Comparison of ENCODE assay signal across 8 cellular contexts in genomic region chr1:209190591-209191241, GRCh38.
DNase-seq lines count a peak whose midpoint lies in the region; ATAC-seq and TF ChIP-seq lines count a peak whose summit lies in the region.

No MANE protein-coding gene starts in this region.

- intact Hi-C loops in A673 (cut with micrococcal nuclease; ENCODE audit: unreplicated experiment) (no loop called here), HCT116 (cut with micrococcal nuclease) (loop anchor here (1.0 kb wide), 1 partner anchor 538 kb away; no protein-coding TSS in a partner anchor)

- H4K20me1 ChIP-seq in HCT116 (ENCODE audit: insufficient read depth): no peaks in the 10 kb centered on the region
- no peaks in the 10 kb centered on the region for H4K20me1 ChIP-seq in MM.1S (ENCODE audit: insufficient read depth, low read length)
- H4K20me1 ChIP-seq in SU-DHL-6 (ENCODE audit: low read depth, low read length): no peaks in the 10 kb centered on the region
- H4K20me1 ChIP-seq in smooth muscle cell (ENCODE audit: low read depth): no peaks in the 10 kb centered on the region

- H3K9me3 Mint-ChIP-seq in T-cell: peaks cover 7 to 17% (median 11%) of the 10 kb centered on the region in 3 donors

- H3K4me3 ChIP-seq in A673 (ENCODE audit: low read depth, low read length, poor library complexity, severe bottlenecking) (no peak overlapping the region), HCT116 (replicated peaks in 1 of 2; ENCODE audit: low read depth in 1 of 2, low read length in 2 of 2) (no peak overlapping the region), MM.1S (ENCODE audit: low read length) (no peak overlapping the region), SU-DHL-6 (ENCODE audit: insufficient read depth, low read length, poor library complexity, severe bottlenecking) (no peak overlapping the region), smooth muscle cell (no peak overlapping the region)

- no peaks in the 10 kb centered on the region for H3K36me3 Mint-ChIP-seq in T-cell

- H3K4me3 Mint-ChIP-seq in T-cell: no peak overlapping the region

- no peaks in the 10 kb centered on the region for H3K79me2 ChIP-seq in HCT116 (ENCODE audit: insufficient read depth, low read length)
- H3K79me2 ChIP-seq in MM.1S (ENCODE audit: low read length): no peaks in the 10 kb centered on the region
- no peaks in the 10 kb centered on the region for H3K79me2 ChIP-seq in SU-DHL-6 (ENCODE audit: insufficient read depth, low read length)
- no peaks in the 10 kb centered on the region for H3K79me2 ChIP-seq in smooth muscle cell (ENCODE audit: low read depth)

- WGBS in smooth muscle cell (ENCODE audit: low lambda C conversion rate): 7% methylated on average over 12 of the region's 12 CpGs

- H3K27ac ChIP-seq in A673 (ENCODE audit: low read depth, low read length, poor library complexity, severe bottlenecking) (no peak overlapping the region), HCT116 (ENCODE audit: low read depth, low read length) (no peak overlapping the region), MM.1S (ENCODE audit: low read length) (no peak overlapping the region), SU-DHL-6 (ENCODE audit: low read depth, low read length) (no peak overlapping the region), smooth muscle cell (ENCODE audit: low read depth) (peak overlapping the region; percentile 82)

- no peaks in the 10 kb centered on the region for H3F3A ChIP-seq in MM.1S (ENCODE audit: insufficient read depth, low read length)
- H3F3A ChIP-seq in SU-DHL-6 (ENCODE audit: insufficient read depth): no peaks in the 10 kb centered on the region
- no peaks in the 10 kb centered on the region for H3F3A ChIP-seq in smooth muscle cell (ENCODE audit: low read depth)

- ATAC-seq in HCT116 (peak; percentile 100), T-cell (replicated peaks in 1 of 4) (no peak)

- H3K9ac ChIP-seq in HCT116 (ENCODE audit: low read length): no peak overlapping the region
- no peak overlapping the region for H3K9ac ChIP-seq in MM.1S (ENCODE audit: low read length)
- H3K9ac ChIP-seq in SU-DHL-6 (ENCODE audit: low read length): no peak overlapping the region
- H3K9ac ChIP-seq in smooth muscle cell (ENCODE audit: low read depth): peak overlapping the region; percentile 44

- H3K27ac Mint-ChIP-seq in T-cell: no peak overlapping the region

- H3K9me2 ChIP-seq in HCT116 (ENCODE audit: insufficient read depth) (no peaks in the 10 kb centered on the region), MM.1S (replicated peaks; ENCODE audit: insufficient read depth, low read length) (no peaks in the 10 kb centered on the region), SU-DHL-6 (replicated peaks; ENCODE audit: insufficient read depth, low read length) (no peaks in the 10 kb centered on the region)

- DNase-seq in A673 (ENCODE audit: low spot score) (peak; percentile 84), GM10266 (ENCODE audit: extremely low spot score) (peak; percentile 72), HCT116 (ENCODE audit: low read depth, low spot score) (peak; percentile 33), MM.1S (peak; percentile 62), germinal center (ENCODE audit: low spot score) (peak; percentile 12), smooth muscle cell (lab: John Stamatoyannopoulos, UW; ENCODE audit: unreplicated experiment) (no peak), T-cell (no peak)

- BruUV-seq in A673 (replicated peaks; lab: Mats Ljungman, UMichigan) (no TSS peak), HCT116 (replicated peaks; lab: Mats Ljungman, UMichigan) (no TSS peak)

- POLR2A ChIA-PET in A673 (lab: Charles Lee; ENCODE audit: low non-redundant PET): no interaction called here
- POLR2A ChIA-PET in HCT116 (lab: Charles Lee): no interaction called here
- POLR2A ChIA-PET in T-cell (lab: Charles Lee): no interaction called here

- peaks cover 3% of the 10 kb centered on the region for H3K9me3 ChIP-seq in A673 (ENCODE audit: low read depth, low read length, poor library complexity, severe bottlenecking)
- peaks cover 0 to under 1% of the 10 kb centered on the region in 2 experiments; a peak in 1 of 4 replicates for H3K9me3 ChIP-seq in HCT116 (ENCODE audit: control insufficient read depth in 1 of 2, insufficient read depth in 1 of 2, low read depth in 1 of 2, low read length in 2 of 2)
- no peaks in the 10 kb centered on the region for H3K9me3 ChIP-seq in MM.1S (replicated peaks; ENCODE audit: insufficient read depth, low read length)
- peaks cover 4% of the 10 kb centered on the region; the same call in 1 of the 2 replicates for H3K9me3 ChIP-seq in SU-DHL-6 (ENCODE audit: insufficient read depth, low read length)
- H3K9me3 ChIP-seq in smooth muscle cell (replicated peaks; ENCODE audit: low read depth): no peaks in the 10 kb centered on the region

- peak; percentile 95 for TF ChIP-seq CTCF in A673 (conservative IDR thresholded peaks at IDR 0.05; ENCODE audit: low read depth, low read length)
- TF ChIP-seq CTCF in GM10266 (IDR thresholded peaks at IDR 0.05; ENCODE audit: control insufficient read depth, insufficient read depth, low read depth, missing control alignments): peak; percentile 69
- peak; percentile 74 to 84 (median 84) for TF ChIP-seq CTCF in HCT116 (IDR thresholded peaks at IDR 0.05 in 2 of 3, conservative IDR thresholded peaks at IDR 0.05 in 1 of 3; ENCODE audit: borderline replicate concordance in 1 of 3, insufficient read depth in 1 of 3, low read depth in 2 of 3, low read length in 2 of 3)
- peak; percentile 83 for TF ChIP-seq CTCF in MM.1S (IDR thresholded peaks at IDR 0.05; ENCODE audit: low read length)
- TF ChIP-seq CTCF in SU-DHL-6 (IDR thresholded peaks at IDR 0.05; ENCODE audit: insufficient read depth, low read length, poor library complexity, severe bottlenecking): peak; percentile 53
- TF ChIP-seq CTCF in smooth muscle cell (IDR thresholded peaks at IDR 0.05; ENCODE audit: borderline replicate concordance, insufficient read depth, poor library complexity, severe bottlenecking): peak; percentile 85

- H3K27me3 Mint-ChIP-seq in T-cell: peaks cover 4 to 7% of the 10 kb centered on the region in 2 donors

- RAD21 ChIA-PET in HCT116 (lab: Charles Lee; ENCODE audit: low non-redundant PET in 1 of 2, low total read pairs in 2 of 2, uncharacterized antibody in 2 of 2, unreplicated experiment in 2 of 2): interaction anchor here in 1 of 2 experiments (0.7 kb wide), 1 partner anchor 20 kb away, joined by 3 read pairs; no protein-coding TSS in a partner anchor

- peak; percentile 71 for TF ChIP-seq RAD21 in HCT116 (IDR thresholded peaks at IDR 0.05; ENCODE audit: low read depth)

- H3K27me3 ChIP-seq in A673 (replicated peaks; ENCODE audit: insufficient read depth, low read depth, low read length, poor library complexity): no peaks in the 10 kb centered on the region
- H3K27me3 ChIP-seq in HCT116 (ENCODE audit: insufficient read depth, low read length): no peaks in the 10 kb centered on the region
- no peaks in the 10 kb centered on the region for H3K27me3 ChIP-seq in MM.1S (replicated peaks; ENCODE audit: insufficient read depth, low read length)
- no peaks in the 10 kb centered on the region for H3K27me3 ChIP-seq in SU-DHL-6 (ENCODE audit: low read length)
- no peaks in the 10 kb centered on the region for H3K27me3 ChIP-seq in smooth muscle cell (ENCODE audit: low read depth)

- CTCF ChIA-PET in A673 (lab: Charles Lee) (interaction anchor here (1.1 kb wide), 1 partner anchor 113 kb away, joined by 3 read pairs; no protein-coding TSS in a partner anchor), HCT116 (lab: Charles Lee) (no interaction called here), T-cell (lab: Charles Lee) (interaction anchor here in 1 of 2 donors (0.7 kb wide), 1 partner anchor 1085 kb away, joined by 3 read pairs; no protein-coding TSS in a partner anchor)

- TF ChIP-seq POLR2A in HCT116 (IDR thresholded peaks at IDR 0.05; ENCODE audit: borderline replicate concordance, extremely low read depth, insufficient read depth, insufficient read length): no peak

- no peaks in the 10 kb centered on the region for H3K4me1 Mint-ChIP-seq in T-cell

- H2AFZ ChIP-seq in HCT116 (ENCODE audit: low read depth, low read length, poor library complexity, severe bottlenecking) (no peak overlapping the region), MM.1S (ENCODE audit: low read length) (peak overlapping the region; percentile 18; the same call in 1 of the 2 replicates), SU-DHL-6 (ENCODE audit: low read depth, low read length, severe bottlenecking) (no peak overlapping the region), smooth muscle cell (ENCODE audit: low read depth) (peak overlapping the region; percentile 61)

- H3K36me3 ChIP-seq in A673 (ENCODE audit: insufficient read depth, low read length, poor library complexity, severe bottlenecking) (no peaks in the 10 kb centered on the region), HCT116 (ENCODE audit: control insufficient read depth in 1 of 2, insufficient read depth in 2 of 2, low read length in 2 of 2) (no peaks in the 10 kb centered on the region), MM.1S (replicated peaks; ENCODE audit: insufficient read depth, low read length) (no peaks in the 10 kb centered on the region), SU-DHL-6 (ENCODE audit: low read length) (no peaks in the 10 kb centered on the region), smooth muscle cell (ENCODE audit: low read depth) (no peaks in the 10 kb centered on the region)

- H3K4me1 ChIP-seq in A673 (ENCODE audit: insufficient read depth, low read length, poor library complexity, severe bottlenecking): no peaks in the 10 kb centered on the region
- no peaks in the 10 kb centered on the region for H3K4me1 ChIP-seq in HCT116 (ENCODE audit: control insufficient read depth in 1 of 2, insufficient read depth in 2 of 2, low read length in 2 of 2)
- peaks cover 15% of the 10 kb centered on the region for H3K4me1 ChIP-seq in MM.1S (ENCODE audit: low read length)
- H3K4me1 ChIP-seq in smooth muscle cell (ENCODE audit: low read depth): peaks cover 3% of the 10 kb centered on the region

- H3K4me2 ChIP-seq in HCT116 (ENCODE audit: low read length): no peak overlapping the region
- peak overlapping the region; percentile 3; the same call in 1 of the 2 replicates for H3K4me2 ChIP-seq in MM.1S (ENCODE audit: low read depth, low read length)
- no peak overlapping the region for H3K4me2 ChIP-seq in SU-DHL-6 (ENCODE audit: low read depth, low read length, poor library complexity, severe bottlenecking)
- H3K4me2 ChIP-seq in smooth muscle cell: peak overlapping the region; percentile 48

TF ChIP-seq in HCT116, 20 proteins besides CTCF, POLR2A, EP300 and RAD21 (continues in another document):
- no peak for TF ChIP-seq JUND (IDR thresholded peaks at IDR 0.05)
- TF ChIP-seq EZH2 (IDR thresholded peaks at IDR 0.05): no peak
- TF ChIP-seq EZH2phosphoT487 (IDR thresholded peaks at IDR 0.05; ENCODE audit: borderline replicate concordance): no peak
- TF ChIP-seq ATF3 (IDR thresholded peaks at IDR 0.05): no peak
- TF ChIP-seq TCF7L2 (IDR thresholded peaks at IDR 0.05; ENCODE audit: borderline replicate concordance, extremely low read depth, insufficient read depth, insufficient read length): no peak
- TF ChIP-seq MAX (IDR thresholded peaks at IDR 0.05): no peak

Comparison
In these comparisons a context has a peak if more than half of its experiments do, and no peak if none do; other contexts are left out.
1. DNase-seq: peak in A673 (single experiment), GM10266 (single experiment), HCT116 (single experiment), MM.1S (single experiment) and germinal center (single experiment); none in smooth muscle cell (single experiment) and T-cell (0 of 34).
2. H2AFZ ChIP-seq: peak in MM.1S (single experiment) and smooth muscle cell (single experiment); none in HCT116 (single experiment) and SU-DHL-6 (single experiment).
3. H3K4me2 ChIP-seq: peak in MM.1S (single experiment) and smooth muscle cell (single experiment); none in HCT116 (single experiment) and SU-DHL-6 (single experiment).
4. Peak in every context shown above with its lines, with median percentiles within 50 percentile points of each other: CTCF ChIP-seq.